In genomic region chr14:70416322-70416716, GRCh38 we compare ENCODE assay signal across 7 cellular contexts. TPM values are rescaled to one million over a fixed set of nuclear protein-coding genes. Genes with fewer than 3 reads are reported as not detected.
DNase-seq lines count a peak whose midpoint lies in the region; FAIRE-seq and TF ChIP-seq lines count a peak whose summit lies in the region.

No MANE protein-coding gene starts in this region.

- TF ChIP-seq RAD21 in liver (IDR thresholded peaks at IDR 0.05) = no peak

- WGBS in liver = 3% methylated on average over 8 of the region's 8 CpGs

- POLR2A ChIA-PET in MCF 10A (lab: Yijun Ruan, JAX) = interaction anchor here (0.9 to 2.2 kb wide), 3 partner anchors 9 to 57 kb away, joined by 3 to 25 read pairs (median 4); partner anchors contain the start of gene COX16

- peak overlapping the region; percentile 96 for H3K4me3 Mint-ChIP-seq in MCF 10A (ENCODE audit: unreplicated experiment)
- H3K4me3 Mint-ChIP-seq in type B pancreatic cell = peak overlapping the region; percentile 98

- no peak for TF ChIP-seq CTCF in GM06990 (IDR thresholded peaks at IDR 0.05; ENCODE audit: insufficient read depth, low read length, poor library complexity, severe bottlenecking)
- TF ChIP-seq CTCF in MCF 10A (IDR thresholded peaks at IDR 0.05; ENCODE audit: unreplicated experiment) = no peak
- no peak for TF ChIP-seq CTCF in liver (IDR thresholded peaks at IDR 0.05; ENCODE audit: low read depth, low read length, missing input control)
- TF ChIP-seq CTCF in type B pancreatic cell (conservative IDR thresholded peaks at IDR 0.05) = no peak

- no peaks in the 10 kb centered on the region for H3K36me3 Mint-ChIP-seq in MCF 10A (ENCODE audit: insufficient read depth, unreplicated experiment)
- H3K36me3 Mint-ChIP-seq in type B pancreatic cell = peaks cover 7% of the 10 kb centered on the region

- DNase-seq in GM06990 (ENCODE audit: extremely low read depth, insufficient read length) (no peak), MG63 (no peak), MCF 10A (ENCODE audit: unreplicated experiment) (no peak), type B pancreatic cell (ENCODE audit: extremely low spot score, unreplicated experiment) (no peak), dedifferentiated amniotic fluid mesenchymal stem cell (ENCODE audit: extremely low spot score) (no peak), GM19239 (ENCODE audit: insufficient read length, low spot score) (no peak)

- peaks cover 3 to 20% (median 12%) of the 10 kb centered on the region in 4 donors for H3K4me1 ChIP-seq in liver (ENCODE audit: control insufficient read depth in 4 of 4, insufficient read depth in 4 of 4, low read length in 3 of 4)

- H3K9me3 ChIP-seq in MG63 = no peaks in the 10 kb centered on the region
- no peaks in the 10 kb centered on the region for H3K9me3 ChIP-seq in liver (ENCODE audit: control insufficient read depth in 4 of 4, low read length in 3 of 4)

- CTCF ChIA-PET in MCF 10A (lab: Yijun Ruan, JAX) = interaction anchor here (0.7 to 0.8 kb wide), 2 partner anchors 98 to 1523 kb away, joined by 3 to 7 read pairs; no protein-coding TSS in a partner anchor

- intact Hi-C loops in MCF 10A (cut with micrococcal nuclease) = loop anchor here (5.0 kb wide), 1 partner anchor 59 kb away; the partner anchor contains the start of gene COX16

- peaks cover 21% of the 10 kb centered on the region for H3K4me1 Mint-ChIP-seq in MCF 10A (ENCODE audit: insufficient read depth, unreplicated experiment)
- H3K4me1 Mint-ChIP-seq in type B pancreatic cell (ENCODE audit: unreplicated experiment) = peaks cover 15% of the 10 kb centered on the region

- H3K36me3 ChIP-seq in GM06990 (ENCODE audit: control insufficient read depth, insufficient read depth, low read length) (no peaks in the 10 kb centered on the region), MG63 (no peaks in the 10 kb centered on the region), liver (ENCODE audit: control insufficient read depth in 4 of 4, insufficient read depth in 3 of 4, low read depth in 1 of 4, low read length in 3 of 4) (peaks cover 0 to 5% (median 2%) of the 10 kb centered on the region in 4 donors)

- no peaks in the 10 kb centered on the region for H3K27me3 ChIP-seq in GM06990 (replicated peaks; ENCODE audit: control insufficient read depth, insufficient read depth, low read length)
- no peaks in the 10 kb centered on the region for H3K27me3 ChIP-seq in MG63
- H3K27me3 ChIP-seq in liver (ENCODE audit: control insufficient read depth in 4 of 4, insufficient read depth in 4 of 4, low read length in 3 of 4) = no peaks in the 10 kb centered on the region

- BruUV-seq in MCF 10A (replicated peaks; lab: Mats Ljungman, UMichigan) = TSS peak; percentile 66

- H3K9ac ChIP-seq in liver (ENCODE audit: low read depth in 1 of 2, low read length in 2 of 2) = peak overlapping the region; percentile 72 to 97

- H3K4me3 ChIP-seq in GM06990 (replicated peaks; ENCODE audit: low read depth, low read length) = peak overlapping the region; percentile 81
- peak overlapping the region; percentile 80 for H3K4me3 ChIP-seq in MG63
- H3K4me3 ChIP-seq in liver (ENCODE audit: low read depth in 1 of 3, low read length in 3 of 3) = peak overlapping the region; percentile 82 to 98 (median 92)

- no peaks in the 10 kb centered on the region for H3K9me3 Mint-ChIP-seq in MCF 10A (ENCODE audit: unreplicated experiment)
- H3K9me3 Mint-ChIP-seq in type B pancreatic cell = no peaks in the 10 kb centered on the region

- H3K27me3 Mint-ChIP-seq in MCF 10A (ENCODE audit: insufficient read depth, unreplicated experiment) = no peaks in the 10 kb centered on the region
- H3K27me3 Mint-ChIP-seq in type B pancreatic cell = peaks cover 6% of the 10 kb centered on the region

- H3K27ac Mint-ChIP-seq in MCF 10A (ENCODE audit: low read depth, unreplicated experiment) (peak overlapping the region; percentile 81), type B pancreatic cell (peak overlapping the region; percentile 93)

- peak overlapping the region; percentile 77 to 88 for H3K27ac ChIP-seq in liver (ENCODE audit: low read depth in 1 of 2, low read length in 2 of 2)

- FAIRE-seq in GM19239 (lab: Jason Lieb, UNC) = no peak

TF ChIP-seq in liver, 16 proteins besides CTCF, POLR2A, EP300 and RAD21:
- TF ChIP-seq RXRA (IDR thresholded peaks at IDR 0.05) = no peak
- no peak for TF ChIP-seq NR2F2 (IDR thresholded peaks at IDR 0.05)
- TF ChIP-seq FOXA2 (IDR thresholded peaks at IDR 0.05) = no peak
- no peak for TF ChIP-seq REST (IDR thresholded peaks at IDR 0.05)
- no peak for TF ChIP-seq TAF1 (conservative IDR thresholded peaks at IDR 0.05)
- no peak for TF ChIP-seq HNF4A (conservative IDR thresholded peaks at IDR 0.05)
- no peak for TF ChIP-seq ATF3 (IDR thresholded peaks at IDR 0.05)
- no peak for TF ChIP-seq HNF4G (IDR thresholded peaks at IDR 0.05)
- no peak for TF ChIP-seq FOXA1 (IDR thresholded peaks at IDR 0.05)
- no peak for TF ChIP-seq YY1 (IDR thresholded peaks at IDR 0.05)
- no peak for TF ChIP-seq JUND (IDR thresholded peaks at IDR 0.05)
- TF ChIP-seq, protein P1, sequence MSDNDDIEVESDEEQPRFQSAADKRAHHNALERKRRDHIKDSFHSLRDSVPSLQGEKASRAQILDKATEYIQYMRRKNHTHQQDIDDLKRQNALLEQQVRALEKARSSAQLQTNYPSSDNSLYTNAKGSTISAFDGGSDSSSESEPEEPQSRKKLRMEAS (IDR thresholded peaks at IDR 0.05) = no peak
- TF ChIP-seq EGR1 (IDR thresholded peaks at IDR 0.05; ENCODE audit: low read depth in 2 of 2) = no peak
- TF ChIP-seq ZBTB33 (IDR thresholded peaks at IDR 0.05) = no peak
- no peak for TF ChIP-seq SP1 (IDR thresholded peaks at IDR 0.05)
- no peak for TF ChIP-seq GABPA (IDR thresholded peaks at IDR 0.05 in 1 of 2, conservative IDR thresholded peaks at IDR 0.05 in 1 of 2)

RNA-seq across cellular contexts. Expression of gene SYNJ2BP, which starts 0.6 kb away (rescaled TPM):
- 8.9 and 9.3 TPM in 2 replicates for total RNA-seq in MG63 (2014; rRNA removed; shearing (Covaris generic); ENCODE audit: low replicate concordance)
- total RNA-seq in MCF 10A (2022) (12.6 and 20.0 TPM in 2 replicates), liver (10 to 100 TPM; 12.4 to 22.0 TPM), type B pancreatic cell (ENCODE audit: low replicate concordance) (32.1 and 32.5 TPM in 2 replicates)
- polyA plus RNA-seq in liver = 10 to 100 TPM in 1 of 2 donors, 1 to 10 TPM in 1; 8.8 to 27.1 TPM

RNA-seq across cellular contexts. Expression of gene ADAM21, which starts 35.7 kb away (rescaled TPM):
- 0.49 and 1.7 TPM in 2 replicates for total RNA-seq in MG63 (2014; rRNA removed; shearing (Covaris generic); ENCODE audit: low replicate concordance)
- total RNA-seq in MCF 10A (2022) (0.37 and 0.59 TPM in 2 replicates), liver (not detected), type B pancreatic cell (ENCODE audit: low replicate concordance) (0.10 TPM in 1 of 2 replicates, not detected in the other)
- polyA plus RNA-seq in liver = under 1 TPM; 0.02 to 0.17 TPM

RNA-seq across cellular contexts. Expression of gene COX16, which starts 56.8 kb away (rescaled TPM):
- total RNA-seq in MG63 (2014; rRNA removed; shearing (Covaris generic); ENCODE audit: low replicate concordance) = 33.6 and 35.9 TPM in 2 replicates
- total RNA-seq in MCF 10A (2022) (45.3 and 55.6 TPM in 2 replicates), liver (10 to 100 TPM; 10.3 to 13.3 TPM), type B pancreatic cell (ENCODE audit: low replicate concordance) (42.1 and 61.6 TPM in 2 replicates)
- 10 to 100 TPM; 21.2 to 77.0 TPM for polyA plus RNA-seq in liver
